25 cellular contexts compared by ENCODE assay signal in genomic region chr12:132367401-132367851, GRCh38. TPM values are rescaled to one million over a fixed set of nuclear protein-coding genes. Genes with fewer than 3 reads are reported as not detected.
A peak's percentile ranks its signal among the peaks of the same experiment; 100 is the strongest.
DNase-seq lines count a peak whose midpoint lies in the region; ATAC-seq and TF ChIP-seq lines count a peak whose summit lies in the region.
"Had no signal": no experiment of that assay in that cellular context is flagged by ENCODE, and none has a peak within 500 bp of the region (broad histone marks: within the 10 kb centered on the region; RNA-seq: fewer than 3 reads in every experiment).

No MANE protein-coding gene starts in this region.

- H3K27ac ChIP-seq in H9 (ENCODE audit: insufficient read length, low read depth, low read length) (no peak overlapping the region), left lung (no peak overlapping the region), spleen (no peak overlapping the region)
- H3K27ac ChIP-seq: heart left ventricle, thyroid gland had no signal

- no peak overlapping the region for H4K5ac ChIP-seq in H9 (ENCODE audit: insufficient read length, low read depth, low read length)

- no peak overlapping the region for H4K8ac ChIP-seq in H9 (replicated peaks; ENCODE audit: insufficient read length, low read depth, low read length)

- H3K4me3 Mint-ChIP-seq in H9: no peak overlapping the region
- H3K4me3 Mint-ChIP-seq in stimulated activated naive CD8-positive, alpha-beta T cell treated with anti-CD3 and anti-CD28 coated beads, Interleukin-15, amount 100 ng/mL, for 72 hours: no peak overlapping the region
- no peak overlapping the region for H3K4me3 Mint-ChIP-seq in type B pancreatic cell
- H3K4me3 Mint-ChIP-seq: activated CD8-positive, alpha-beta T cell treated with anti-CD3 and anti-CD28 coated beads for 36 hours; stimulated activated naive B cell treated with anti-CD40 and anti-IgM and Interleukin-4, amounts not matched to agents 10 μg/mL and 1 μg/mL and 100 μg/mL, for 72 hours had no signal

- H4K20me1 ChIP-seq in H9 (ENCODE audit: control insufficient read depth, insufficient read depth, insufficient read length): no peaks in the 10 kb centered on the region

- H3K79me1 ChIP-seq in H9 (ENCODE audit: insufficient read depth, low read depth, low read length, poor library complexity, severe bottlenecking): no peaks in the 10 kb centered on the region

- no peak overlapping the region for H3K18ac ChIP-seq in H9 (ENCODE audit: insufficient read length, low read depth, low read length)

- no peak overlapping the region for H3K27ac Mint-ChIP-seq in H9
- no peak overlapping the region for H3K27ac Mint-ChIP-seq in stimulated activated naive CD8-positive, alpha-beta T cell treated with anti-CD3 and anti-CD28 coated beads, Interleukin-15, amount 100 ng/mL, for 72 hours
- H3K27ac Mint-ChIP-seq in type B pancreatic cell: no peak overlapping the region
- H3K27ac Mint-ChIP-seq: activated CD8-positive, alpha-beta T cell treated with anti-CD3 and anti-CD28 coated beads for 36 hours; stimulated activated naive B cell treated with anti-CD40 and anti-IgM and Interleukin-4, amounts not matched to agents 10 μg/mL and 1 μg/mL and 100 μg/mL, for 72 hours had no signal

- no peak overlapping the region for H4K91ac ChIP-seq in H9 (ENCODE audit: insufficient read length, low read depth, low read length)

- TF ChIP-seq POLR2A in spleen (IDR thresholded peaks at IDR 0.05): no peak

- H3T11ph ChIP-seq in H9 (ENCODE audit: low read length): no peak overlapping the region

- no peaks in the 10 kb centered on the region; the same call in 1 of the 2 replicates for H3K79me2 ChIP-seq in H9 (ENCODE audit: insufficient read depth, low read length)

- no peak overlapping the region for H2BK15ac ChIP-seq in H9 (ENCODE audit: low read depth, low read length)

- H2BK12ac ChIP-seq in H9 (ENCODE audit: insufficient read length, low read depth, low read length): no peak overlapping the region

- no peaks in the 10 kb centered on the region for H3K4me1 Mint-ChIP-seq in H9
- no peaks in the 10 kb centered on the region for H3K4me1 Mint-ChIP-seq in stimulated activated naive CD8-positive, alpha-beta T cell treated with anti-CD3 and anti-CD28 coated beads, Interleukin-15, amount 100 ng/mL, for 72 hours
- peaks cover 5% of the 10 kb centered on the region for H3K4me1 Mint-ChIP-seq in type B pancreatic cell (ENCODE audit: unreplicated experiment)

- H2BK120ac ChIP-seq in H9 (ENCODE audit: low read depth, low read length, poor library complexity, severe bottlenecking): no peak overlapping the region

- H2BK20ac ChIP-seq in H9 (ENCODE audit: low read depth, low read length, poor library complexity, severe bottlenecking): no peak overlapping the region

- H3K27me3 Mint-ChIP-seq in H9 (ENCODE audit: low read depth) (peaks cover 88% of the 10 kb centered on the region), type B pancreatic cell (peaks cover 45% of the 10 kb centered on the region)
- peaks cover 48% of the 10 kb centered on the region for H3K27me3 Mint-ChIP-seq in stimulated activated naive CD8-positive, alpha-beta T cell treated with anti-CD3 and anti-CD28 coated beads, Interleukin-15, amount 100 ng/mL, for 72 hours

- no peak overlapping the region for H3K23ac ChIP-seq in H9 (ENCODE audit: insufficient read length, low read depth, low read length)

- no peaks in the 10 kb centered on the region for H3K23me2 ChIP-seq in H9 (ENCODE audit: insufficient read length, low read depth, low read length, poor library complexity, severe bottlenecking)

- H3K56ac ChIP-seq in H9 (ENCODE audit: insufficient read length, low read depth, low read length): no peak overlapping the region

- H3K4ac ChIP-seq in H9 (ENCODE audit: low read depth, low read length): no peak overlapping the region

- DNase-seq in H9 (no peak), choroid plexus epithelial cell (ENCODE audit: low read depth) (peak; percentile 62), left lung (peak; percentile 45 to 61), spleen (peak; percentile 68), RPMI8226 (no peak), type B pancreatic cell (ENCODE audit: extremely low spot score, unreplicated experiment) (no peak)
- no peak for DNase-seq in stimulated activated naive CD8-positive, alpha-beta T cell treated with anti-CD3 and anti-CD28 coated beads, Interleukin-15, amount 100 ng/mL, for 72 hours
- DNase-seq: activated CD8-positive, alpha-beta T cell treated with anti-CD3 and anti-CD28 coated beads for 36 hours; activated naive CD4-positive, alpha-beta T cell treated with Interleukin-2 at 50 U/mL for 16 hours; activated T-cell treated with anti-CD3 and anti-CD28 coated beads, Interleukin-2, amount 50 U/mL, for 1 hour; amygdala; central memory CD4-positive, alpha-beta T cell; DMS79; erythroblast; GOT3; KBM-7; NCI-H2029; NCI-H446; stimulated activated CD4-positive, alpha-beta T cell treated with anti-CD3 and anti-CD28 coated beads, Interleukin-1b, Interleukin-23, amount 100 ng/mL, for 48 hours; stimulated activated naive B cell treated with anti-CD40 and anti-IgM and Interleukin-4, amounts not matched to agents 10 μg/mL and 1 μg/mL and 100 μg/mL, for 72 hours had no signal

- TF ChIP-seq CTCF in H9 (conservative IDR thresholded peaks at IDR 0.05) (peak; percentile 18; the same call in 1 of the 3 replicates), choroid plexus epithelial cell (conservative IDR thresholded peaks at IDR 0.05; ENCODE audit: low read depth, low read length) (peak; percentile 27), left lung (IDR thresholded peaks at IDR 0.05) (no peak), spleen (IDR thresholded peaks at IDR 0.05 in 8 of 11, conservative IDR thresholded peaks at IDR 0.05 in 3 of 11) (peak in 1 of 11 experiments; percentile 27), type B pancreatic cell (conservative IDR thresholded peaks at IDR 0.05) (no peak)

- intact Hi-C loops in left lung (cut with DNase I): no loop called here
- intact Hi-C loops in spleen (cut with DNase I; ENCODE audit: low total_unique reads): no loop called here

- peaks cover 12% of the 10 kb centered on the region for H3K27me3 ChIP-seq in H9 (ENCODE audit: insufficient read depth, low read length)
- peaks cover 0 to 53% of the 10 kb centered on the region in 2 donors for H3K27me3 ChIP-seq in left lung
- H3K27me3 ChIP-seq in spleen (replicated peaks in 1 of 7): peaks cover 0 to 33% (median 3%) of the 10 kb centered on the region in 7 donors
- H3K27me3 ChIP-seq: thyroid gland had no signal

- no peaks in the 10 kb centered on the region for H3K36me3 ChIP-seq in left lung
- H3K36me3 ChIP-seq in spleen: no peaks in the 10 kb centered on the region
- H3K36me3 ChIP-seq: heart left ventricle, thyroid gland had no signal

- no peak overlapping the region for H3K9ac ChIP-seq in H9 (ENCODE audit: extremely low read depth, insufficient read length, low read length)

- no peak overlapping the region for H2BK5ac ChIP-seq in H9 (ENCODE audit: insufficient read length, low read length)

- ATAC-seq in left lung: peak; percentile 73
- ATAC-seq in stimulated activated naive CD8-positive, alpha-beta T cell treated with anti-CD3 and anti-CD28 coated beads, Interleukin-15, amount 100 ng/mL, for 72 hours: no peak
- ATAC-seq: activated CD4-positive, CD25-positive, alpha-beta regulatory T cell treated with anti-CD3 and anti-CD28 coated beads, Interleukin-2, amount 50 U/mL, for 24 hours; activated CD8-positive, alpha-beta T cell treated with anti-CD3 and anti-CD28 coated beads for 36 hours; heart left ventricle; Panc1; stimulated activated naive B cell treated with anti-CD40 and anti-IgM and Interleukin-4, amounts not matched to agents 10 μg/mL and 1 μg/mL and 100 μg/mL, for 72 hours had no signal

- no CpG with 5 or more reads among the region's 19 CpGs for WGBS in H9 (ENCODE audit: extremely low coverage, insufficient read length, low lambda C conversion rate)
- WGBS in spleen, 5 donors: 53 to 73% (median 63%) methylated on average over 17 to 19 of the region's 19 CpGs

- no peaks in the 10 kb centered on the region for H3K4me1 ChIP-seq in H9 (ENCODE audit: insufficient read depth, low read length)
- no peaks in the 10 kb centered on the region for H3K4me1 ChIP-seq in left lung
- H3K4me1 ChIP-seq in spleen: peaks cover 0 to 7% (median 0%) of the 10 kb centered on the region in 6 donors
- H3K4me1 ChIP-seq: heart left ventricle had no signal

- H3K4me3 ChIP-seq in choroid plexus epithelial cell (ENCODE audit: low read depth, low read length) (no peak overlapping the region), left lung (no peak overlapping the region), spleen (no peak overlapping the region)
- H3K4me3 ChIP-seq: heart left ventricle, thyroid gland had no signal

- H2AFZ ChIP-seq in H9 (ENCODE audit: low read length): no peak overlapping the region

- H3K14ac ChIP-seq in H9 (ENCODE audit: insufficient read depth, low read length): no peak overlapping the region

- H3K9me3 Mint-ChIP-seq in H9: peaks cover 5 to 13% of the 10 kb centered on the region in 2 experiments; a peak in 2 of 5 replicates
- H3K9me3 Mint-ChIP-seq in stimulated activated naive CD8-positive, alpha-beta T cell treated with anti-CD3 and anti-CD28 coated beads, Interleukin-15, amount 100 ng/mL, for 72 hours: no peaks in the 10 kb centered on the region
- H3K9me3 Mint-ChIP-seq in type B pancreatic cell: peaks cover 7% of the 10 kb centered on the region
- H3K9me3 Mint-ChIP-seq: activated CD8-positive, alpha-beta T cell treated with anti-CD3 and anti-CD28 coated beads for 36 hours had no signal

- no peak overlapping the region for H2AK5ac ChIP-seq in H9 (ENCODE audit: insufficient read length, low read length)

- no peaks in the 10 kb centered on the region; a peak in 2 of 7 replicates for H3K36me3 Mint-ChIP-seq in H9 (ENCODE audit: insufficient read depth in 1 of 3, low read depth in 3 of 3)
- H3K36me3 Mint-ChIP-seq in type B pancreatic cell: no peaks in the 10 kb centered on the region
- H3K36me3 Mint-ChIP-seq: stimulated activated naive B cell treated with anti-CD40 and anti-IgM and Interleukin-4, amounts not matched to agents 10 μg/mL and 1 μg/mL and 100 μg/mL, for 72 hours had no signal

- H3K9me3 ChIP-seq in H9 (ENCODE audit: control insufficient read depth, low read depth, low read length) (no peaks in the 10 kb centered on the region), left lung (no peaks in the 10 kb centered on the region), spleen (peaks cover 0 to 15% (median 0%) of the 10 kb centered on the region in 8 donors)
- H3K9me3 ChIP-seq: thyroid gland had no signal

- H3K4me2 ChIP-seq in H9 (ENCODE audit: insufficient read depth, insufficient read length, low read length): no peak overlapping the region

RNA-seq across cellular contexts. Expression of gene GALNT9, which starts 38.0 kb away (rescaled TPM):
- total RNA-seq in H9 (2021): 0.35 and 0.88 TPM in 2 replicates
- total RNA-seq in left lung: under 1 TPM in 1 of 2 donors, not detected in 1; 0.17 TPM
- 1 to 10 TPM in 5 of 7 donors, under 1 TPM in 2; 0.52 to 2.4 (median 1.4) TPM for total RNA-seq in spleen
- polyA plus RNA-seq in spleen: under 1 TPM; 0.20 to 0.51 (median 0.30) TPM
- 1.6 TPM in 1 of 2 replicates, not detected in the other for total RNA-seq in type B pancreatic cell (ENCODE audit: low replicate concordance)
- total RNA-seq: activated CD8-positive, alpha-beta T cell treated with anti-CD3 and anti-CD28 coated beads for 36 hours; osteocyte had no signal
- polyA plus RNA-seq: heart left ventricle had no signal

Comparison
In these comparisons a context has a peak if more than half of its experiments do, and no peak if none do; other contexts are left out.
1. DNase-seq: peak in choroid plexus epithelial cell (single experiment), left lung (2 of 2) and spleen (single experiment); none in H9 (single experiment), RPMI8226 (single experiment), stimulated activated naive CD8-positive, alpha-beta T cell treated with anti-CD3 and anti-CD28 coated beads, Interleukin-15, amount 100 ng/mL, for 72 hours (0 of 2) and type B pancreatic cell (single experiment).
2. CTCF ChIP-seq: peak in H9 (single experiment) and choroid plexus epithelial cell (single experiment); none in left lung (0 of 2) and type B pancreatic cell (single experiment).